ENCODE assay signal across 9 cellular contexts in genomic region chr1:198520524-198521254, GRCh38. TPM values are rescaled to one million over a fixed set of nuclear protein-coding genes. Genes with fewer than 3 reads are reported as not detected.
A peak's percentile ranks its signal among the peaks of the same experiment; 100 is the strongest.
DNase-seq lines count a peak whose midpoint lies in the region; ATAC-seq and TF ChIP-seq lines count a peak whose summit lies in the region.
"Had no signal": no experiment of that assay in that cellular context is flagged by ENCODE, and none has a peak within 500 bp of the region (broad histone marks: within the 10 kb centered on the region; RNA-seq: fewer than 3 reads in every experiment).

No MANE protein-coding gene starts in this region.

- no peaks in the 10 kb centered on the region for H3K9me3 ChIP-seq in CD4-positive, CD25-positive, alpha-beta regulatory T cell (ENCODE audit: control insufficient read depth in 2 of 2, low read length in 2 of 2)
- H3K9me3 ChIP-seq in vagina, result no peaks in the 10 kb centered on the region

- TF ChIP-seq POLR2A in vagina (IDR thresholded peaks at IDR 0.05), result no peak

- no peaks in the 10 kb centered on the region for H3K27me3 ChIP-seq in CD4-positive, CD25-positive, alpha-beta regulatory T cell (ENCODE audit: control insufficient read depth, insufficient read depth, low read length)
- no peaks in the 10 kb centered on the region for H3K27me3 ChIP-seq in vagina

- POLR2A ChIA-PET in activated CD4-positive, alpha-beta memory T cell treated with anti-CD3 and anti-CD28 coated beads, Interleukin-2, amount 10 ng/mL, durations not matched to agents 7 days and 5 days (lab: Charles Lee), result interaction anchor here (0.7 to 4.2 kb wide), 22 partner anchors 11 to 745 kb away, joined by 3 to 67 read pairs (median 5); partner anchors contain the start of genes DENND1B and PTPRC

- no peaks in the 10 kb centered on the region for H3K36me3 ChIP-seq in CD4-positive, CD25-positive, alpha-beta regulatory T cell (ENCODE audit: control insufficient read depth, insufficient read depth, low read length)
- H3K36me3 ChIP-seq in vagina, result no peaks in the 10 kb centered on the region

- H3K4me1 Mint-ChIP-seq in CD4-positive, CD25-positive, alpha-beta regulatory T cell, result peaks cover 31 to 83% (median 60%) of the 10 kb centered on the region in 4 donors
- H3K4me1 Mint-ChIP-seq in activated CD4-positive, alpha-beta memory T cell treated with anti-CD3 and anti-CD28 coated beads, Interleukin-2, amount 10 ng/mL, durations not matched to agents 7 days and 5 days, result peaks cover 63% of the 10 kb centered on the region

- peak overlapping the region; percentile 84 to 97 (median 91) for H3K27ac Mint-ChIP-seq in CD4-positive, CD25-positive, alpha-beta regulatory T cell
- H3K27ac Mint-ChIP-seq in activated CD4-positive, alpha-beta memory T cell treated with anti-CD3 and anti-CD28 coated beads, Interleukin-2, amount 10 ng/mL, durations not matched to agents 7 days and 5 days, result peak overlapping the region; percentile 81

- H3K27me3 Mint-ChIP-seq in CD4-positive, CD25-positive, alpha-beta regulatory T cell, result no peaks in the 10 kb centered on the region
- H3K27me3 Mint-ChIP-seq in activated CD4-positive, alpha-beta memory T cell treated with anti-CD3 and anti-CD28 coated beads, Interleukin-2, amount 10 ng/mL, durations not matched to agents 7 days and 5 days, result no peaks in the 10 kb centered on the region

- DNase-seq in CD4-positive, CD25-positive, alpha-beta regulatory T cell, result peak in 2 of 3 donors; percentile 40 to 87
- DNase-seq in activated CD4-positive, alpha-beta memory T cell treated with anti-CD3 and anti-CD28 coated beads, Interleukin-2, amount 10 ng/mL, durations not matched to agents 7 days and 5 days, result no peak
- DNase-seq in vagina (ENCODE audit: extremely low spot score in 2 of 2) (no peak), foreskin fibroblast (no peak), NCI-H1417 (lab: John Stamatoyannopoulos, UW) (no peak), SHP77 (lab: John Stamatoyannopoulos, UW) (no peak)
- DNase-seq: NCI-H2171 had no signal

- intact Hi-C loops in vagina (cut with DNase I), result no loop called here

- H3K4me1 ChIP-seq in CD4-positive, CD25-positive, alpha-beta regulatory T cell (ENCODE audit: control insufficient read depth, insufficient read depth, low read length, poor library complexity, severe bottlenecking), result peaks cover 54% of the 10 kb centered on the region
- H3K4me1 ChIP-seq in vagina, result no peaks in the 10 kb centered on the region

- peak overlapping the region; percentile 75 to 91 (median 80) for H3K4me3 Mint-ChIP-seq in CD4-positive, CD25-positive, alpha-beta regulatory T cell
- H3K4me3 Mint-ChIP-seq in activated CD4-positive, alpha-beta memory T cell treated with anti-CD3 and anti-CD28 coated beads, Interleukin-2, amount 10 ng/mL, durations not matched to agents 7 days and 5 days, result peak overlapping the region; percentile 53

- CTCF ChIA-PET in activated CD4-positive, alpha-beta memory T cell treated with anti-CD3 and anti-CD28 coated beads, Interleukin-2, amount 10 ng/mL, durations not matched to agents 7 days and 5 days (lab: Charles Lee), result interaction anchor here (1.2 to 3.6 kb wide), 5 partner anchors 100 to 168 kb away, joined by 4 to 14 read pairs (median 6); no protein-coding TSS in a partner anchor

- peak overlapping the region; percentile 71 for H3K4me3 ChIP-seq in CD4-positive, CD25-positive, alpha-beta regulatory T cell (ENCODE audit: low read depth, low read length)
- H3K4me3 ChIP-seq in vagina (no peak overlapping the region), foreskin fibroblast (ENCODE audit: low read depth in 1 of 2, low read length in 2 of 2) (no peak overlapping the region)

- H3K9me3 Mint-ChIP-seq in CD4-positive, CD25-positive, alpha-beta regulatory T cell, result peaks cover 0 to 1% (median 0%) of the 10 kb centered on the region in 7 donors
- no peaks in the 10 kb centered on the region for H3K9me3 Mint-ChIP-seq in activated CD4-positive, alpha-beta memory T cell treated with anti-CD3 and anti-CD28 coated beads, Interleukin-2, amount 10 ng/mL, durations not matched to agents 7 days and 5 days

- TF ChIP-seq CTCF in vagina (IDR thresholded peaks at IDR 0.05) (no peak), foreskin fibroblast (IDR thresholded peaks at IDR 0.05; ENCODE audit: low read depth, low read length) (no peak)

- peak; percentile 78 to 80 for ATAC-seq in CD4-positive, CD25-positive, alpha-beta regulatory T cell (ENCODE audit: low read depth in 2 of 2)
- ATAC-seq in GM19328 (IDR thresholded peaks at IDR 0.05; ENCODE audit: unreplicated experiment) (peak; percentile 89), HG03064 (IDR thresholded peaks at IDR 0.05; ENCODE audit: low read depth, unreplicated experiment) (peak; percentile 94)

- H3K36me3 Mint-ChIP-seq in CD4-positive, CD25-positive, alpha-beta regulatory T cell, result no peaks in the 10 kb centered on the region
- no peaks in the 10 kb centered on the region for H3K36me3 Mint-ChIP-seq in activated CD4-positive, alpha-beta memory T cell treated with anti-CD3 and anti-CD28 coated beads, Interleukin-2, amount 10 ng/mL, durations not matched to agents 7 days and 5 days (ENCODE audit: low read depth)

- peak overlapping the region; percentile 77 for H3K27ac ChIP-seq in CD4-positive, CD25-positive, alpha-beta regulatory T cell (ENCODE audit: insufficient read depth, low read length, poor library complexity, severe bottlenecking)
- H3K27ac ChIP-seq in vagina, result no peak overlapping the region

RNA-seq across cellular contexts. Expression of gene ATP6V1G3, which starts 19.8 kb away (rescaled TPM):
- total RNA-seq in CD4-positive, CD25-positive, alpha-beta regulatory T cell, result not detected
- polyA plus RNA-seq in CD4-positive, CD25-positive, alpha-beta regulatory T cell, result under 1 TPM in 1 of 4 donors, not detected in 3; 0.87 TPM
- not detected for total RNA-seq in activated CD4-positive, alpha-beta memory T cell treated with anti-CD3 and anti-CD28 coated beads, Interleukin-2, amount 10 ng/mL, durations not matched to agents 7 days and 5 days
- not detected for total RNA-seq in vagina

Comparison
In these comparisons a context has a peak if more than half of its experiments do, and no peak if none do; other contexts are left out.
1. DNase-seq: peak in CD4-positive, CD25-positive, alpha-beta regulatory T cell (2 of 3); none in activated CD4-positive, alpha-beta memory T cell treated with anti-CD3 and anti-CD28 coated beads, Interleukin-2, amount 10 ng/mL, durations not matched to agents 7 days and 5 days (single experiment), vagina (0 of 2), foreskin fibroblast (0 of 2), NCI-H1417 (0 of 3) and SHP77 (0 of 2).
2. Peak in every context shown above with its lines, with median percentiles within 50 percentile points of each other: ATAC-seq.